ENCODE assay signal across 8 cellular contexts in the genomic region with DNA sequence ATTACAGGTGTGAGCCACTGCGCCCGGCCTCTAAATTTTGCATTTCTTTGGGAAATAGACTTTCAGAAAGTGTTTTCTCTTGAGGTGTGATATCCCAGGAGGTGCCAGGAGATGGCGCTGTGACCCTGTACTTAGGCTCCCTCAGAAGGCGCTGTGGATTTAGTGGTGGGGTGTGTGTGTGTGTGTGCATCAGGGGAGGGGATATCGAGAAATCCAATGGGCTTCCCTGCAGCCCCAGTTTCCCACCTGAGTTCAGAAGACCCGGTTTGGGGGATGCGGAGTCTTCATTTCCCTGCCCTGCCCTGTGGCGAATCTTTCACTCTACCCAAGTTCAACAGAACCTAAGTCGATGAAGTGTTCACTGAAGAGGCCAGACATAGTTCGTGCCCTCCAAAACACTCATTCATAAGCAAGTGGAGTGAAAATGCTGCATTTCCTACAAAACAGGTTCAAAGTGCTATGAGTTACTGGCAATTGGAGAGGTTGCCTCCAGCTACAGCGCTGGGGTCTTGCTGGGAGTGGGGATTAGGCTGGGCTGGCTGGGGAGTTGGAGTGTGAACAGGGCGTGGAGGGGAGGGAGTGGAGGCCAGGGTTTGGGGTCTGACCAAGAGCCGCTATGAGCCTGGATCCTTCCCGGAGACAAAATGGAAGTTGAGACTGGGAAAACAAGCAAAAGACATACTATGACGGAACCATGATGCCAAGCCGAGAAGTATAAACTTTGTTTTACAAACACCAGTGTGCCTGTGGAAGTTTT. TPM values are rescaled to one million over a fixed set of nuclear protein-coding genes. Genes with fewer than 3 reads are reported as not detected.
DNase-seq lines count a peak whose midpoint lies in the region; ATAC-seq, FAIRE-seq and TF ChIP-seq lines count a peak whose summit lies in the region.

No MANE protein-coding gene starts in this region.

- intact Hi-C loops in PC-9 (cut with micrococcal nuclease; ENCODE audit: unreplicated experiment): loop anchor here (2.0 to 5.0 kb wide), 4 partner anchors 124 to 302 kb away; no protein-coding TSS in a partner anchor

- no peaks in the 10 kb centered on the region for H3K36me3 ChIP-seq in PC-9 (ENCODE audit: low read depth)
- no peaks in the 10 kb centered on the region for H3K36me3 ChIP-seq in upper lobe of left lung

- DNase-seq in COR-L47 (lab: John Stamatoyannopoulos, UW): peak; percentile 69
- DNase-seq in HTR-8/SVneo (ENCODE audit: insufficient read length, low spot score): peak; percentile 62
- DNase-seq in PC-9: peak in 1 of 2 experiments; percentile 37
- DNase-seq in activated T-cell treated with anti-CD3 and anti-CD28 coated beads, Interleukin-2, amount 50 U/mL, for 4 hours: peak; percentile 62
- DNase-seq in fibroblast of the conjunctiva (ENCODE audit: low read depth): peak; percentile 33
- no peak for DNase-seq in osteocyte (ENCODE audit: extremely low spot score, unreplicated experiment)
- peak in 1 of 2 donors; percentile 54 for DNase-seq in upper lobe of left lung

- no peak overlapping the region for H3K4me3 ChIP-seq in PC-9
- no peak overlapping the region for H3K4me3 ChIP-seq in upper lobe of left lung

- H3K9me2 ChIP-seq in PC-9 (ENCODE audit: insufficient read depth): no peaks in the 10 kb centered on the region

- peak; percentile 26 for FAIRE-seq in HTR-8/SVneo (lab: Jason Lieb, UNC)

- peaks cover 47% of the 10 kb centered on the region for H3F3A ChIP-seq in PC-9 (ENCODE audit: insufficient read depth, low read depth)

- H3K27ac ChIP-seq in PC-9: no peak overlapping the region
- H3K27ac ChIP-seq in upper lobe of left lung: no peak overlapping the region

- no peaks in the 10 kb centered on the region for H3K79me2 ChIP-seq in PC-9 (ENCODE audit: low read depth)

- CTCF ChIA-PET in PC-9 (lab: Charles Lee): interaction anchor here (1.2 kb wide), 1 partner anchor 45 kb away, joined by 3 read pairs; no protein-coding TSS in a partner anchor

- H4K20me1 ChIP-seq in PC-9 (ENCODE audit: insufficient read depth): no peaks in the 10 kb centered on the region

- TF ChIP-seq CTCF in PC-9 (conservative IDR thresholded peaks at IDR 0.05) (peak; percentile 78), osteocyte (IDR thresholded peaks at IDR 0.05) (peak; percentile 72), upper lobe of left lung (IDR thresholded peaks at IDR 0.05) (peak; percentile 45 to 74 (median 67))

- BruUV-seq in PC-9 (replicated peaks; lab: Mats Ljungman, UMichigan): no TSS peak

- 19 to 23% methylated on average over 14 to 16 of the region's 16 CpGs for WGBS in upper lobe of left lung, 2 donors

- H3K9me3 ChIP-seq in PC-9 (ENCODE audit: insufficient read depth, low read depth) (no peaks in the 10 kb centered on the region), upper lobe of left lung (no peaks in the 10 kb centered on the region)

- peak overlapping the region; percentile 29 for H3K4me2 ChIP-seq in PC-9

- H3K27ac Mint-ChIP-seq in osteocyte (ENCODE audit: unreplicated experiment): no peak overlapping the region

- H3K9me3 Mint-ChIP-seq in activated T-cell treated with anti-CD3 and anti-CD28 coated beads, Interleukin-2, amount 50 U/mL, for 4 hours: no peaks in the 10 kb centered on the region
- H3K9me3 Mint-ChIP-seq in osteocyte (ENCODE audit: unreplicated experiment): no peaks in the 10 kb centered on the region

- TF ChIP-seq POLR2A in upper lobe of left lung (IDR thresholded peaks at IDR 0.05): no peak

- H3K27me3 Mint-ChIP-seq in activated T-cell treated with anti-CD3 and anti-CD28 coated beads, Interleukin-2, amount 50 U/mL, for 4 hours (ENCODE audit: low read depth): peaks cover 66% of the 10 kb centered on the region
- H3K27me3 Mint-ChIP-seq in osteocyte (ENCODE audit: unreplicated experiment): peaks cover 51% of the 10 kb centered on the region

- peak overlapping the region; percentile 58 for H2AFZ ChIP-seq in PC-9

- H3K4me1 ChIP-seq in PC-9 (replicated peaks; ENCODE audit: insufficient read depth) (peaks cover 60% of the 10 kb centered on the region), upper lobe of left lung (peaks cover 0 to 4% (median 0%) of the 10 kb centered on the region in 4 donors)

- H3K36me3 Mint-ChIP-seq in activated T-cell treated with anti-CD3 and anti-CD28 coated beads, Interleukin-2, amount 50 U/mL, for 4 hours (ENCODE audit: insufficient read depth): no peaks in the 10 kb centered on the region
- H3K36me3 Mint-ChIP-seq in osteocyte (ENCODE audit: unreplicated experiment): no peaks in the 10 kb centered on the region

- POLR2A ChIA-PET in PC-9 (lab: Charles Lee; ENCODE audit: unreplicated experiment): no interaction called here

- H3K4me1 Mint-ChIP-seq in activated T-cell treated with anti-CD3 and anti-CD28 coated beads, Interleukin-2, amount 50 U/mL, for 4 hours (ENCODE audit: low read depth): no peaks in the 10 kb centered on the region
- peaks cover 23% of the 10 kb centered on the region for H3K4me1 Mint-ChIP-seq in osteocyte (ENCODE audit: unreplicated experiment)

- peak; percentile 58 to 76 for ATAC-seq in activated T-cell treated with anti-CD3 and anti-CD28 coated beads, Interleukin-2, amount 50 U/mL, for 4 hours
- ATAC-seq in upper lobe of left lung (ENCODE audit: low FRiP score in 2 of 2) (peak in 1 of 2 donors; percentile 77), GM19351 (IDR thresholded peaks at IDR 0.05; ENCODE audit: unreplicated experiment) (no peak)

- H3K27me3 ChIP-seq in PC-9 (ENCODE audit: insufficient read depth, low read depth) (no peaks in the 10 kb centered on the region), upper lobe of left lung (peaks cover 0 to 13% (median 4%) of the 10 kb centered on the region in 4 donors)

- H3K4me3 Mint-ChIP-seq in activated T-cell treated with anti-CD3 and anti-CD28 coated beads, Interleukin-2, amount 50 U/mL, for 4 hours: no peak overlapping the region
- H3K4me3 Mint-ChIP-seq in osteocyte (ENCODE audit: unreplicated experiment): no peak overlapping the region

- no peak for TF ChIP-seq EP300 in upper lobe of left lung (IDR thresholded peaks at IDR 0.05)

RNA-seq across cellular contexts. Expression of a gene that starts 6.5 kb away (rescaled TPM):
- total RNA-seq in PC-9 (2021) (0.33 and 0.45 TPM in 2 replicates), osteocyte (0.42 and 0.64 TPM in 2 replicates), upper lobe of left lung (1 to 10 TPM in 1 of 6 donors, under 1 TPM in 2, not detected in 3; 0.31 to 4.2 (median 0.44) TPM)
- under 1 TPM in 1 of 3 donors, not detected in 2; 0.11 TPM for total RNA-seq in activated T-cell treated with anti-CD3 and anti-CD28 coated beads, Interleukin-2, amount 50 U/mL, for 4 hours

RNA-seq across cellular contexts. Expression of a gene that starts 21.5 kb away (rescaled TPM):
- total RNA-seq in PC-9 (2021) (not detected in 2 replicates), osteocyte (not detected in 2 replicates), upper lobe of left lung (not detected)
- not detected for total RNA-seq in activated T-cell treated with anti-CD3 and anti-CD28 coated beads, Interleukin-2, amount 50 U/mL, for 4 hours

RNA-seq across cellular contexts. Expression of a gene that starts 27.6 kb away (rescaled TPM):
- total RNA-seq in PC-9 (2021) (1.2 and 2.3 TPM in 2 replicates), osteocyte (not detected in 2 replicates), upper lobe of left lung (1 to 10 TPM in 1 of 6 donors, under 1 TPM in 3, not detected in 2; 0.15 to 1.0 (median 0.55) TPM)
- total RNA-seq in activated T-cell treated with anti-CD3 and anti-CD28 coated beads, Interleukin-2, amount 50 U/mL, for 4 hours: 1 to 10 TPM; 1.4 to 2.7 (median 2.3) TPM
